Comparison of ENCODE assay signal across 11 cellular contexts in the genomic region with DNA sequence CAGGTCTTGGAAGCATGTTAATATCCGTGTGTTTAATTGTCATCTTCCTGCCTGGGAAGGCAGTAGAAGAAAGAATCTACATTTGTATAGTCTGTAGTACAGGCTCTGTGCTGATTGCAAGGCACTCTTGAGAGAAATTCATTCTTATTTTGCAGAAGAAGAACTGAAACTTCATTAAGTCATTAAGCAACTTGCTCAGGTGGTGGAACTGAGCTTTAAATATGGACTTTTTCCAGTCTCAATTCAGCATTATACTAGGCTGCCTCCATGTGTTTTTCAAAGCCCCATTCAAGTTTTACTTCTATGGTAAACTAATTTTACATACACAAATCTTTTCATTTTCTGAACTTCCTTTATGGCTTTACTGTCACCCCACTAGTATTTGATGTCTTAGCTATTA. TPM values are rescaled to one million over a fixed set of nuclear protein-coding genes. Genes with fewer than 3 reads are reported as not detected.
DNase-seq lines count a peak whose midpoint lies in the region; ATAC-seq and TF ChIP-seq lines count a peak whose summit lies in the region.
"Had no signal": no experiment of that assay in that cellular context is flagged by ENCODE, and none has a peak within 500 bp of the region (broad histone marks: within the 10 kb centered on the region; RNA-seq: fewer than 3 reads in every experiment).

No MANE protein-coding gene starts in this region.

- peaks cover 9% of the 10 kb centered on the region for H3K4me1 ChIP-seq in body of pancreas

- in situ Hi-C loops in KBM-7 (cut with MboI; ENCODE audit: low pct_unique_long_range_greater_than_20kb, low sequenced_read_pairs) = no loop called here

- WGBS in body of pancreas, 2 donors = 67% methylated on average over 1 of the region's 1 CpG

- intact Hi-C loops in body of pancreas (cut with DNase I) = no loop called here

- DNase-seq in SIG-M5 (lab: John Stamatoyannopoulos, UW) (peak; percentile 10), body of pancreas (no peak), NCI-H2029 treated with DMSO at 0.1 percent for 48 hours (lab: John Stamatoyannopoulos, UW) (no peak), KBM-7 (no peak), cortex of kidney (lab: John Stamatoyannopoulos, UW) (no peak)
- DNase-seq: CD4-positive, CD25-positive, alpha-beta regulatory T cell; NCI-H1105 treated with DMSO at 0.1 percent for 48 hours; retina had no signal

- ATAC-seq in GM18519 (IDR thresholded peaks at IDR 0.05; ENCODE audit: low FRiP score, unreplicated experiment) (peak; percentile 95), GM21528 (IDR thresholded peaks at IDR 0.05; ENCODE audit: low FRiP score, unreplicated experiment) (peak; percentile 90), HG03135 (IDR thresholded peaks at IDR 0.05; ENCODE audit: unreplicated experiment) (peak; percentile 91), body of pancreas (no peak)

- no peak overlapping the region for H3K27ac ChIP-seq in body of pancreas

- H3K27me3 ChIP-seq in body of pancreas = no peaks in the 10 kb centered on the region

- no peak overlapping the region for H3K4me3 ChIP-seq in body of pancreas

- no peak for TF ChIP-seq CTCF in body of pancreas (IDR thresholded peaks at IDR 0.05)

- H3K36me3 ChIP-seq in body of pancreas (replicated peaks in 1 of 2; ENCODE audit: insufficient read depth in 1 of 2, low read depth in 2 of 2) = no peaks in the 10 kb centered on the region

- H3K9me3 ChIP-seq in body of pancreas = no peaks in the 10 kb centered on the region

- no peak for TF ChIP-seq POLR2A in body of pancreas (IDR thresholded peaks at IDR 0.05)

RNA-seq across cellular contexts. Expression of gene ZNF451, which starts 18.7 kb away (rescaled TPM):
- total RNA-seq in body of pancreas = 10 to 100 TPM; 30.3 to 35.0 TPM
